Comparison of ENCODE assay signal across 20 cellular contexts in the genomic region with DNA sequence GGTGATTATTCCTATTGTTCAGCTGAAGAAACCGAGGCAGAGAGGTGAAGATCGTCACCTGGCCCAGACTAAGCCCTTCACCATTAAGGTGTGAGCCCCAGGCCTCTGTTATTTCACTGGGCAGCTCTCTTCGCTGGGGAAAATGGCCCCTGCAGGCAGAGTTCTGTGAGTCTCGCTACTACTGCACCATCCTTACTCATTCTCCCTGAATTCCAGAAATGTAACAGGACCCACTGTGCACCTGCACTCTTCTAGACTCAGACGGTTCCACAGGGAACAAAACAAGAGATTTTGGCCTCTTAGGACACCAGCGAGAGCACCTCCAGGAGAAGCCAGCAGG.
"Had no signal": no experiment of that assay in that cellular context is flagged by ENCODE, and none has a peak within 500 bp of the region (broad histone marks: within the 10 kb centered on the region; RNA-seq: fewer than 3 reads in every experiment).

No MANE protein-coding gene starts in this region.

- ATAC-seq: activated CD4-positive, alpha-beta T cell treated with anti-CD3 and anti-CD28 coated beads for 36 hours; effector memory CD8-positive, alpha-beta T cell; natural killer cell treated with Interleukin-12 subunit alpha and Interleukin-12 subunit beta and Interleukin-15 and Interleukin-18, amount 100 ng/mL, for 72 hours; sciatic nerve; stimulated activated effector memory CD8-positive, alpha-beta T cell treated with anti-CD3 and anti-CD28 coated beads, Interleukin-12 subunit alpha, Interleukin-12 subunit beta, amount 100 ng/mL, for 72 hours had no signal

- H3K9me3 ChIP-seq: lower lobe of right lung, testis, upper lobe of left lung had no signal

- H3K4me3 ChIP-seq: lower lobe of right lung had no signal

- H3K4me3 Mint-ChIP-seq: activated CD4-positive, alpha-beta T cell treated with anti-CD3 and anti-CD28 coated beads for 36 hours; activated naive CD8-positive, alpha-beta T cell; activated T-helper 1 cell treated with anti-CD3 and anti-CD28 coated beads, Interleukin-12 subunit alpha, Interleukin-12 subunit beta, Interleukin-2, Interleukin-4 antibody, amounts not matched to agents 30 ng/mL and 10 ng/mL and 1 ng/mL, durations not matched to agents 14 hours and 24 hours and 36 hours; effector memory CD8-positive, alpha-beta T cell; natural killer cell treated with Interleukin-12 subunit alpha and Interleukin-12 subunit beta and Interleukin-15 and Interleukin-18, amount 100 ng/mL, for 72 hours; stimulated activated effector memory CD8-positive, alpha-beta T cell treated with anti-CD3 and anti-CD28 coated beads, Interleukin-12 subunit alpha, Interleukin-12 subunit beta, amount 100 ng/mL, for 72 hours had no signal

- H3K27me3 ChIP-seq: testis had no signal

- FAIRE-seq: frontal cortex had no signal

- H3K9me3 Mint-ChIP-seq: activated T-helper 1 cell treated with anti-CD3 and anti-CD28 coated beads, Interleukin-12 subunit alpha, Interleukin-12 subunit beta, Interleukin-2, Interleukin-4 antibody, amounts not matched to agents 30 ng/mL and 10 ng/mL and 1 ng/mL, durations not matched to agents 14 hours and 24 hours and 36 hours; natural killer cell treated with Interleukin-12 subunit alpha and Interleukin-12 subunit beta and Interleukin-15 and Interleukin-18, amount 100 ng/mL, for 72 hours; stimulated activated effector memory CD8-positive, alpha-beta T cell treated with anti-CD3 and anti-CD28 coated beads, Interleukin-12 subunit alpha, Interleukin-12 subunit beta, amount 100 ng/mL, for 72 hours had no signal

- H3K4me1 ChIP-seq: lower lobe of right lung had no signal

- H3K27ac ChIP-seq: heart left ventricle, lower lobe of right lung, testis, upper lobe of left lung, WERI-Rb-1 had no signal

- DNase-seq: activated CD4-positive, alpha-beta T cell treated with anti-CD3 and anti-CD28 coated beads for 36 hours; activated CD4-positive, alpha-beta T cell treated with anti-CD3 and anti-CD28 coated beads, Interleukin-2, amount 50 U/mL, for 48 hours; activated gamma-delta T cell treated with Interleukin-2 at 50 U/mL for 16 hours; activated T-cell treated with anti-CD3 and anti-CD28 coated beads for 4 hours; effector memory CD8-positive, alpha-beta T cell; erythroblast; lower lobe of right lung; stimulated activated CD4-positive, alpha-beta T cell treated with anti-CD3 and anti-CD28 coated beads, Interleukin-4, amount 100 ng/mL, for 24 hours; SW 1271; T-helper 2 cell; testis; WERI-Rb-1 had no signal

- H3K36me3 ChIP-seq: heart left ventricle, lower lobe of right lung, upper lobe of left lung, WERI-Rb-1 had no signal

- H3K36me3 Mint-ChIP-seq: activated naive CD8-positive, alpha-beta T cell; natural killer cell treated with Interleukin-12 subunit alpha and Interleukin-12 subunit beta and Interleukin-15 and Interleukin-18, amount 100 ng/mL, for 72 hours; stimulated activated effector memory CD8-positive, alpha-beta T cell treated with anti-CD3 and anti-CD28 coated beads, Interleukin-12 subunit alpha, Interleukin-12 subunit beta, amount 100 ng/mL, for 72 hours had no signal

- H3K27ac Mint-ChIP-seq: activated CD4-positive, alpha-beta T cell treated with anti-CD3 and anti-CD28 coated beads for 36 hours; activated naive CD8-positive, alpha-beta T cell; activated T-helper 1 cell treated with anti-CD3 and anti-CD28 coated beads, Interleukin-12 subunit alpha, Interleukin-12 subunit beta, Interleukin-2, Interleukin-4 antibody, amounts not matched to agents 30 ng/mL and 10 ng/mL and 1 ng/mL, durations not matched to agents 14 hours and 24 hours and 36 hours; effector memory CD8-positive, alpha-beta T cell; natural killer cell treated with Interleukin-12 subunit alpha and Interleukin-12 subunit beta and Interleukin-15 and Interleukin-18, amount 100 ng/mL, for 72 hours; stimulated activated effector memory CD8-positive, alpha-beta T cell treated with anti-CD3 and anti-CD28 coated beads, Interleukin-12 subunit alpha, Interleukin-12 subunit beta, amount 100 ng/mL, for 72 hours had no signal
